Comparison of ENCODE assay signal across 7 cellular contexts in the genomic region with DNA sequence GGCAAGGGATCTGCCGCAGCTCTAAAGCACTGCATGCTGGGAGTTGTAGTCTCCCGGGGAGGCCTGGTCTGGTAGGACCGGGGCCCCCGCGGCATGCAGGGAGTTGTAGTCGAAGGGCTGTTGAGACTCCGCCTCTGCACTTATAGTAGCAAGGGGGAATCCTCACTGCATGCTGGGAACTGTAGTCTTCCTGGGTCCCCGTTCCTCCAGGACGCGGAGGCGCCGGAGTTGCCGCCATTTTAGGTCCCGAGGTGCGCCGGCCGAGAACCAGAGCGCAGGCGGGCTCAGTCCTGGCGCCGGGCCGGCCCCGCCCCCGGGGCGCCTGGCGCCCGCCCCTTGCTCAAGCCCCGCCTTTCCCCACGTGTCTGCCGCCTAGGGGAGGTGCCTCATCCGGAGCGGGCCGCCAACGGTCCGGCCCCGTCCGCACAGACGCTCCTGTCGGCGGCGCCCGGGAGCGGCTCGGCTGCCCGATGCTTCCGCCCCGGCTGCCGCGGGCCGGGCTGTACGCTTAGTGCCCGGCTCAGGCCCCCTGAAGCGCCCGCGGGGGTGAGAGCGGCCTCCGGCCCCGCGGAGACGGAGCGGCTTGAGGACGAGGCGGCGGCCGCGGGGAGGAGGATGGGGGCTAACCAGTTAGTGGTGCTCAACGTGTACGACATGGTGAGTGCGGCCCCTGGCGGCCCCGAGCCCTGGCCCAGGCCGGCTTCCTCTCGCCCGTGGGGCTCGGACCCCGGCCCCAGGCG. TPM values are rescaled to one million over a fixed set of nuclear protein-coding genes. Genes with fewer than 3 reads are reported as not detected.
DNase-seq lines count a peak whose midpoint lies in the region; ATAC-seq and TF ChIP-seq lines count a peak whose summit lies in the region.

A gene (plus strand): TSS at position 428 of the 740 bp plus-strand sequence. CDS start 188 bp downstream, at position 616.

- H3K4me1 ChIP-seq in hepatocyte (ENCODE audit: insufficient read depth): peaks cover 21% of the 10 kb centered on the region

- H3K79me2 ChIP-seq in hepatocyte: peaks cover 42% of the 10 kb centered on the region

- WGBS in hepatocyte (ENCODE audit: low lambda C conversion rate, missing lambda C conversion rate): 1% methylated on average over 57 of the region's 77 CpGs

- no peaks in the 10 kb centered on the region for H3K9me2 ChIP-seq in hepatocyte (replicated peaks; ENCODE audit: insufficient read depth)

- peak within 1 kb of the TSS; percentile 85 for H3K4me2 ChIP-seq in hepatocyte

- TF ChIP-seq CTCF in astrocyte of the cerebellum (IDR thresholded peaks at IDR 0.05; ENCODE audit: low read depth, low read length, missing control alignments) (peak; percentile 63), hepatocyte (IDR thresholded peaks at IDR 0.05; ENCODE audit: poor library complexity) (peak; percentile 48)

- no peaks in the 10 kb centered on the region for H3K36me3 ChIP-seq in hepatocyte (replicated peaks; ENCODE audit: insufficient read depth, low read depth)

- no peaks in the 10 kb centered on the region for H3K27me3 ChIP-seq in hepatocyte

- H4K20me1 ChIP-seq in hepatocyte (ENCODE audit: insufficient read depth, poor library complexity, severe bottlenecking): peaks cover 12% of the 10 kb centered on the region

- no peaks in the 10 kb centered on the region for H3K9me3 ChIP-seq in hepatocyte (ENCODE audit: low read depth)

- H3K4me3 ChIP-seq in astrocyte of the cerebellum (ENCODE audit: low read depth, low read length): peak within 1 kb of the TSS; percentile 89
- peak within 1 kb of the TSS; percentile 92 for H3K4me3 ChIP-seq in hepatocyte

- H2AFZ ChIP-seq in hepatocyte: peak within 1 kb of the TSS; percentile 73

- in situ Hi-C loops in astrocyte of the cerebellum (cut with HindIII; ENCODE audit: low sequenced_read_pairs): no loop called here

- H3K27ac ChIP-seq in hepatocyte: peak within 1 kb of the TSS; percentile 89

- peak; percentile 89 for DNase-seq in NCI-H2029 treated with DMSO at 0.1 percent for 48 hours (lab: John Stamatoyannopoulos, UW)
- DNase-seq in T-helper 9 cell: peak; percentile 96
- peak; percentile 99 for DNase-seq in astrocyte of the cerebellum (ENCODE audit: low read depth)
- peak; percentile 99 for DNase-seq in hepatocyte (ENCODE audit: low spot score)
- peak; percentile 99 for DNase-seq in renal cortical epithelial cell (ENCODE audit: low read depth)

- ATAC-seq in GM18508 (IDR thresholded peaks at IDR 0.05; ENCODE audit: insufficient read depth, unreplicated experiment) (peak; percentile 97), HG03025 (IDR thresholded peaks at IDR 0.05; ENCODE audit: low FRiP score, unreplicated experiment) (peak; percentile 98)

RNA-seq across cellular contexts. Expression of the gene that starts here (rescaled TPM):
- total RNA-seq in hepatocyte: 48.2 and 48.6 TPM in 2 replicates
- polyA plus RNA-seq in hepatocyte: 20.5 and 31.5 TPM in 2 replicates
- 37.2 and 45.8 TPM in 2 replicates for total RNA-seq in renal cortical epithelial cell

Comparison
In these comparisons a context has a peak if more than half of its experiments do, and no peak if none do; other contexts are left out.
1. Peak in every context shown above with its lines: DNase-seq, ATAC-seq, H3K4me3 ChIP-seq and H3K27ac ChIP-seq.